ENCODE assay signal across 7 cellular contexts in genomic region chr2:101244373-101244772, GRCh38. TPM values are rescaled to one million over a fixed set of nuclear protein-coding genes. Genes with fewer than 3 reads are reported as not detected.
DNase-seq lines count a peak whose midpoint lies in the region; ATAC-seq and TF ChIP-seq lines count a peak whose summit lies in the region.
"Not testable (repeated sequence)": the region's sequence is repeated elsewhere in the genome, so short reads cannot be mapped to it uniquely, and the experiment has no call there.

No MANE protein-coding gene starts in this region.

- not testable (repeated sequence) for TF ChIP-seq EP300 in stomach (IDR thresholded peaks at IDR 0.05)

- not testable (repeated sequence) for H3K4me3 ChIP-seq in PC-3 (ENCODE audit: low read length); body of pancreas; stomach

- ATAC-seq in PC-3, body of pancreas: not testable (repeated sequence)
- ATAC-seq in left colon, result peak; percentile 15

- H3K9ac ChIP-seq in PC-3 (ENCODE audit: low read length), result not testable (repeated sequence)

- H3K27ac ChIP-seq in 22Rv1 (peak overlapping the region; percentile 78), body of pancreas (peak overlapping the region; percentile 9 to 63 (median 32)), stomach (peak overlapping the region in 3 of 5 donors; percentile 68 to 76 (median 71))
- not testable (repeated sequence) for H3K27ac ChIP-seq in PC-3 (ENCODE audit: low read length)

- POLR2A ChIA-PET in PC-3 (lab: Charles Lee; ENCODE audit: unreplicated experiment), result not testable (repeated sequence)

- H3K4me1 ChIP-seq in PC-3 (ENCODE audit: insufficient read depth, low read length) (peaks cover 20% of the 10 kb centered on the region), body of pancreas (peaks cover 43% of the 10 kb centered on the region), stomach (peaks cover 12 to 31% (median 20%) of the 10 kb centered on the region in 4 donors)

- intact Hi-C loops in PC-3 (cut with micrococcal nuclease); body of pancreas (cut with DNase I); left colon (cut with DNase I, micrococcal nuclease); stomach (cut with DNase I; ENCODE audit: low total_unique reads): not testable (repeated sequence)

- H3F3A ChIP-seq in PC-3 (ENCODE audit: low read length, unreplicated experiment), result not testable (repeated sequence)

- peaks cover 18% of the 10 kb centered on the region for H3K36me3 Mint-ChIP-seq in progenitor cell of endocrine pancreas (ENCODE audit: insufficient read depth)

- not testable (repeated sequence) for H3K4me2 ChIP-seq in PC-3 (ENCODE audit: low read length)

- not testable (repeated sequence) for H3K27me3 ChIP-seq in PC-3 (ENCODE audit: low read length); body of pancreas; stomach

- not testable (repeated sequence) for H3K9me3 ChIP-seq in PC-3 (ENCODE audit: low read length); body of pancreas; stomach

- H3K9me2 ChIP-seq in PC-3 (replicated peaks; ENCODE audit: low read length), result not testable (repeated sequence)

- WGBS in body of pancreas, 2 donors, result 40 to 44% methylated on average over 4 of the region's 4 CpGs
- 27 to 70% (median 47%) methylated on average over 4 of the region's 4 CpGs for WGBS in stomach, 5 donors

- not testable (repeated sequence) for TF ChIP-seq POLR2A in body of pancreas (IDR thresholded peaks at IDR 0.05); stomach (IDR thresholded peaks at IDR 0.05)

- peak; percentile 74 for DNase-seq in DMS53 (lab: John Stamatoyannopoulos, UW)
- DNase-seq in PC-3, result peak; percentile 60
- DNase-seq in body of pancreas; left colon; progenitor cell of endocrine pancreas (ENCODE audit: low spot score, unreplicated experiment); stomach: not testable (repeated sequence)

- CTCF ChIA-PET in PC-3 (lab: Charles Lee), result not testable (repeated sequence)

- H3K27ac Mint-ChIP-seq in progenitor cell of endocrine pancreas, result peak overlapping the region; percentile 59

- not testable (repeated sequence) for H3K36me3 ChIP-seq in PC-3 (ENCODE audit: low read depth, low read length); body of pancreas (replicated peaks in 1 of 2; ENCODE audit: insufficient read depth in 1 of 2, low read depth in 2 of 2); stomach

- not testable (repeated sequence) for H2AFZ ChIP-seq in PC-3 (ENCODE audit: low read length)

- not testable (repeated sequence) for H3K79me2 ChIP-seq in PC-3 (ENCODE audit: low read length)

- not testable (repeated sequence) for H3K4me3 Mint-ChIP-seq in progenitor cell of endocrine pancreas (ENCODE audit: low read depth)

- H3K27me3 Mint-ChIP-seq in progenitor cell of endocrine pancreas, result not testable (repeated sequence)

- H3K4me1 Mint-ChIP-seq in progenitor cell of endocrine pancreas (ENCODE audit: low read depth), result peaks cover 48% of the 10 kb centered on the region

- not testable (repeated sequence) for BruUV-seq in PC-3 (replicated peaks; lab: Mats Ljungman, UMichigan)

- not testable (repeated sequence) for H4K20me1 ChIP-seq in PC-3 (ENCODE audit: low read length)

- TF ChIP-seq CTCF in 22Rv1 (IDR thresholded peaks at IDR 0.05); PC-3 (conservative IDR thresholded peaks at IDR 0.05; ENCODE audit: low read depth, low read length); body of pancreas (IDR thresholded peaks at IDR 0.05); progenitor cell of endocrine pancreas (IDR thresholded peaks at IDR 0.05; ENCODE audit: unreplicated experiment); stomach (IDR thresholded peaks at IDR 0.05): not testable (repeated sequence)

- peaks cover 20% of the 10 kb centered on the region for H3K9me3 Mint-ChIP-seq in progenitor cell of endocrine pancreas (ENCODE audit: low read depth)

RNA-seq across cellular contexts. Expression of gene CNOT11, which starts 8.3 kb away (rescaled TPM):
- 44.9 and 48.5 TPM in 2 replicates for total RNA-seq in PC-3 (2014; rRNA removed)
- total RNA-seq in body of pancreas, result 10 to 100 TPM; 10.2 to 34.5 TPM
- 10 to 100 TPM; 50.6 to 55.5 TPM for total RNA-seq in left colon
- total RNA-seq in progenitor cell of endocrine pancreas, result 73.6 and 74.8 TPM in 2 replicates
- total RNA-seq in stomach, result 10 to 100 TPM in 4 of 5 donors, 1 to 10 TPM in 1; 9.3 to 71.4 (median 25.3) TPM
- 10 to 100 TPM; 16.1 to 26.6 (median 21.3) TPM for polyA plus RNA-seq in stomach
